ENCODE assay signal across 29 cellular contexts in genomic region chr18:73666772-73667171, GRCh38.
DNase-seq lines count a peak whose midpoint lies in the region; ATAC-seq, FAIRE-seq and TF ChIP-seq lines count a peak whose summit lies in the region.
"Had no signal": no experiment of that assay in that cellular context is flagged by ENCODE, and none has a peak within 500 bp of the region (broad histone marks: within the 10 kb centered on the region; RNA-seq: fewer than 3 reads in every experiment).

No MANE protein-coding gene starts in this region.

- no peak overlapping the region for H3K4me2 ChIP-seq in A549
- H3K4me2 ChIP-seq: BLaER1; BLaER1 treated with 17β-estradiol and CSF1 and Interleukin-3, amounts not matched to agents 10 nM and 100 nM had no signal

- POLR2A ChIA-PET in A549 (lab: Yijun Ruan, JAX), result no interaction called here
- POLR2A ChIA-PET in HEK293 (lab: Yijun Ruan, JAX), result no interaction called here

- no peak for TF ChIP-seq CTCF in A549 (IDR thresholded peaks at IDR 0.05)
- no peak for TF ChIP-seq CTCF in HEK293 (tag by site-specific recombination; IDR thresholded peaks at IDR 0.05)
- TF ChIP-seq CTCF in foreskin fibroblast (IDR thresholded peaks at IDR 0.05; ENCODE audit: low read depth, low read length), result no peak

- no peak for ATAC-seq in A549
- ATAC-seq: CD8-positive, alpha-beta T cell had no signal

- WGBS in A549 (ENCODE audit: missing lambda C conversion rate), result 62% methylated on average over 1 of the region's 1 CpG

- H3K27ac ChIP-seq in A549 (no peak overlapping the region), HEK293 (ENCODE audit: extremely low read depth, low read depth, low read length) (no peak overlapping the region)
- H3K27ac ChIP-seq: 22Rv1; BLaER1; BLaER1 treated with 17β-estradiol and CSF1 and Interleukin-3, amounts not matched to agents 10 nM and 100 nM; C4-2B had no signal

- FAIRE-seq in A549 (lab: Jason Lieb, UNC), result no peak
- FAIRE-seq: A204.1 had no signal

- H3K9me3 ChIP-seq in A549 (no peaks in the 10 kb centered on the region), HEK293 (ENCODE audit: control insufficient read depth, insufficient read depth, low read depth, low read length) (no peaks in the 10 kb centered on the region)
- H3K9me3 ChIP-seq: BE2C; BLaER1; BLaER1 treated with 17β-estradiol and CSF1 and Interleukin-3, amounts not matched to agents 10 nM and 100 nM; Caco-2 had no signal

- H3K36me3 ChIP-seq in HEK293 (ENCODE audit: control insufficient read depth in 2 of 2, insufficient read depth in 1 of 2, low read length in 2 of 2), result no peaks in the 10 kb centered on the region
- H3K36me3 ChIP-seq: BE2C; BLaER1; BLaER1 treated with 17β-estradiol and CSF1 and Interleukin-3, amounts not matched to agents 10 nM and 100 nM had no signal

- no peak overlapping the region for H3K4me3 ChIP-seq in A549
- H3K4me3 ChIP-seq in HEK293 (ENCODE audit: low read depth, low read length), result no peak overlapping the region
- no peak overlapping the region for H3K4me3 ChIP-seq in foreskin fibroblast (ENCODE audit: low read depth in 1 of 2, low read length in 2 of 2)
- H3K4me3 ChIP-seq: BLaER1; BLaER1 treated with 17β-estradiol and CSF1 and Interleukin-3, amounts not matched to agents 10 nM and 100 nM had no signal

- H3K4me1 ChIP-seq in A549 (no peaks in the 10 kb centered on the region), HEK293 (ENCODE audit: control insufficient read depth, insufficient read depth, low read length) (no peaks in the 10 kb centered on the region)
- H3K4me1 ChIP-seq: BE2C; BLaER1; BLaER1 treated with 17β-estradiol and CSF1 and Interleukin-3, amounts not matched to agents 10 nM and 100 nM; Caco-2 had no signal

- CTCF ChIA-PET in A549 (lab: Yijun Ruan, JAX), result no interaction called here
- CTCF ChIA-PET in HEK293 (lab: Yijun Ruan, JAX), result no interaction called here

- no peak for TF ChIP-seq RAD21 in A549 (conservative IDR thresholded peaks at IDR 0.05 in 1 of 2, IDR thresholded peaks at IDR 0.05 in 1 of 2)

- DNase-seq in A549 (ENCODE audit: low read depth in 1 of 2, low spot score in 1 of 2), result no peak
- DNase-seq in foreskin fibroblast, result no peak
- no peak for DNase-seq in activated T-cell treated with anti-CD3 and anti-CD28 coated beads for 4 hours
- DNase-seq: 8988T; ACHN; AML-193; BE2C; C1 segment of cervical spinal cord; Caco-2; Calu3; CD4-positive, alpha-beta memory T cell; CD4-positive, alpha-beta T cell; CD4-positive, CD25-positive, alpha-beta regulatory T cell; CD8-positive, alpha-beta memory T cell; CD8-positive, alpha-beta T cell; COR-L47; DMS 273 treated with DMSO at 0.1 percent for 48 hours; DMS153; DMS53; DMS79; DMS79 treated with DMSO at 0.1 percent for 48 hours; DND-41; EL had no signal

- no peak for TF ChIP-seq POLR2A in A549 (IDR thresholded peaks at IDR 0.05; ENCODE audit: low read length)

- TF ChIP-seq EP300 in A549 (IDR thresholded peaks at IDR 0.05), result no peak

TF ChIP-seq in A549, 52 proteins besides CTCF, POLR2A, EP300 and RAD21:
- TF ChIP-seq ZC3H11A (IDR thresholded peaks at IDR 0.05) (peak; percentile 55), ESRRA (IDR thresholded peaks at IDR 0.05; ENCODE audit: borderline replicate concordance, low read length) (no peak)

TF ChIP-seq in HEK293, 187 proteins besides CTCF, POLR2A, EP300 and RAD21 (continues in another document):
- TF ChIP-seq ZNF2 (tag by site-specific recombination; IDR thresholded peaks at IDR 0.05), result no peak
- TF ChIP-seq ZNF560 (tag by site-specific recombination; IDR thresholded peaks at IDR 0.05; ENCODE audit: borderline replicate concordance), result no peak
- no peak for TF ChIP-seq MEIS1 (CRISPR knock-in tag; IDR thresholded peaks at IDR 0.05; ENCODE audit: borderline replicate concordance)
- TF ChIP-seq ZNF529 (tag by site-specific recombination; IDR thresholded peaks at IDR 0.05; ENCODE audit: insufficient replicate concordance), result no peak
- TF ChIP-seq, protein P1, sequence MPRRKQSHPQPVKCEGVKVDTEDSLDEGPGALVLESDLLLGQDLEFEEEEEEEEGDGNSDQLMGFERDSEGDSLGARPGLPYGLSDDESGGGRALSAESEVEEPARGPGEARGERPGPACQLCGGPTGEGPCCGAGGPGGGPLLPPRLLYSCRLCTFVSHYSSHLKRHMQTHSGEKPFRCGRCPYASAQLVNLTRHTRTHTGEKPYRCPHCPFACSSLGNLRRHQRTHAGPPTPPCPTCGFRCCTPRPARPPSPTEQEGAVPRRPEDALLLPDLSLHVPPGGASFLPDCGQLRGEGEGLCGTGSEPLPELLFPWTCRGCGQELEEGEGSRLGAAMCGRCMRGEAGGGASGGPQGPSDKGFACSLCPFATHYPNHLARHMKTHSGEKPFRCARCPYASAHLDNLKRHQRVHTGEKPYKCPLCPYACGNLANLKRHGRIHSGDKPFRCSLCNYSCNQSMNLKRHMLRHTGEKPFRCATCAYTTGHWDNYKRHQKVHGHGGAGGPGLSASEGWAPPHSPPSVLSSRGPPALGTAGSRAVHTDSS (tag by site-specific recombination; IDR thresholded peaks at IDR 0.05), result no peak
- no peak for TF ChIP-seq KLF7 (tag by site-specific recombination; IDR thresholded peaks at IDR 0.05; ENCODE audit: borderline replicate concordance)
- no peak for TF ChIP-seq ZNF596 (tag by site-specific recombination; IDR thresholded peaks at IDR 0.05)
- 0 out of 2 replicates have a peak, but pooled peaks have one; percentile 20 for TF ChIP-seq ZBTB8A (tag by site-specific recombination; IDR thresholded peaks at IDR 0.05)
- TF ChIP-seq ZNF184 (tag by site-specific recombination; IDR thresholded peaks at IDR 0.05), result no peak
- TF ChIP-seq ZNF664 (tag by site-specific recombination; IDR thresholded peaks at IDR 0.05), result no peak
- TF ChIP-seq ZNF404 (tag by site-specific recombination; IDR thresholded peaks at IDR 0.05), result no peak
- TF ChIP-seq, protein P2, sequence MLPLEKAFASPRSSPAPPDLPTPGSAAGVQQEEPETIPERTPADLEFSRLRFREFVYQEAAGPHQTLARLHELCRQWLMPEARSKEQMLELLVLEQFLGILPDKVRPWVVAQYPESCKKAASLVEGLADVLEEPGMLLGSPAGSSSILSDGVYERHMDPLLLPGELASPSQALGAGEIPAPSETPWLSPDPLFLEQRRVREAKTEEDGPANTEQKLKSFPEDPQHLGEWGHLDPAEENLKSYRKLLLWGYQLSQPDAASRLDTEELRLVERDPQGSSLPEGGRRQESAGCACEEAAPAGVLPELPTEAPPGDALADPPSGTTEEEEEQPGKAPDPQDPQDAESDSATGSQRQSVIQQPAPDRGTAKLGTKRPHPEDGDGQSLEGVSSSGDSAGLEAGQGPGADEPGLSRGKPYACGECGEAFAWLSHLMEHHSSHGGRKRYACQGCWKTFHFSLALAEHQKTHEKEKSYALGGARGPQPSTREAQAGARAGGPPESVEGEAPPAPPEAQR (tag by site-specific recombination; IDR thresholded peaks at IDR 0.05), result no peak
- no peak for TF ChIP-seq ZFHX2 (tag by site-specific recombination; conservative IDR thresholded peaks at IDR 0.05)
- TF ChIP-seq ZNF837 (tag by site-specific recombination; IDR thresholded peaks at IDR 0.05), result no peak
- no peak for TF ChIP-seq ZNF48 (tag by site-specific recombination; IDR thresholded peaks at IDR 0.05)
- no peak for TF ChIP-seq ZNF138 (tag by site-specific recombination; IDR thresholded peaks at IDR 0.05; ENCODE audit: borderline replicate concordance)
- TF ChIP-seq FEZF1 (tag by site-specific recombination; IDR thresholded peaks at IDR 0.05), result no peak
- TF ChIP-seq, protein P3, sequence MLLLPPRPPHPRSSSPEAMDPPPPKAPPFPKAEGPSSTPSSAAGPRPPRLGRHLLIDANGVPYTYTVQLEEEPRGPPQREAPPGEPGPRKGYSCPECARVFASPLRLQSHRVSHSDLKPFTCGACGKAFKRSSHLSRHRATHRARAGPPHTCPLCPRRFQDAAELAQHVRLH (tag by site-specific recombination; IDR thresholded peaks at IDR 0.05), result no peak
- TF ChIP-seq ZNF76 (tag by site-specific recombination; IDR thresholded peaks at IDR 0.05; ENCODE audit: borderline replicate concordance, low read depth), result no peak
- TF ChIP-seq ZNF18 (tag by site-specific recombination; IDR thresholded peaks at IDR 0.05), result no peak
- no peak for TF ChIP-seq ZNF148 (tag by site-specific recombination; IDR thresholded peaks at IDR 0.05; ENCODE audit: borderline replicate concordance)
- TF ChIP-seq ZNF621 (tag by site-specific recombination; IDR thresholded peaks at IDR 0.05), result no peak
